Comparison of ENCODE assay signal across 19 cellular contexts in the genomic region with DNA sequence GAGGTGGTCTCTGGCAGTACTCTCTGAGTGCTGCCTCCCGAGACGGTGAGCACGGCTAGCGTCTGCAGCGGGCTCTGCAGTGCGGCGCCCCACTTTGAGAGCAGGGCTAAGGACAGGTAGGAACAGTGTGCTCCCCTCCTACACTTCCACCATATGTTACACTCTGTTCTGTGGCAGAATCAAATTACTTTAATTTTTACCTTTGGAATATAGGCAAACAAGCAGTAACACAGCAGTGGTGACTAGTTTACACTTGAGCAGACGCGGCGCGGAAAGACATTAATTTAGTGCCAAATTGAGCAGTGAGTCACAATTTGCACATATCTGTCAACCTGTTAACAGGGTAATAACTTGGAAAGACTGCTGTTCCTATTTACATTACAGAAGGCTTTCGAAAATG.
DNase-seq lines count a peak whose midpoint lies in the region; ATAC-seq and TF ChIP-seq lines count a peak whose summit lies in the region.
"Had no signal": no experiment of that assay in that cellular context is flagged by ENCODE, and none has a peak within 500 bp of the region (broad histone marks: within the 10 kb centered on the region; RNA-seq: fewer than 3 reads in every experiment).

No MANE protein-coding gene starts in this region.

- POLR2A ChIA-PET in CD8-positive, alpha-beta T cell (lab: Charles Lee), result no interaction called here

- H3K9me3 Mint-ChIP-seq in endodermal cell, result no peaks in the 10 kb centered on the region
- no peaks in the 10 kb centered on the region for H3K9me3 Mint-ChIP-seq in T-helper 2 cell treated with Interferon-gamma antibody and Interleukin-4, amounts not matched to agents 5 μg/mL and 100 μg/mL, for 36 hours
- H3K9me3 Mint-ChIP-seq in CD8-positive, alpha-beta T cell, result no peaks in the 10 kb centered on the region
- H3K9me3 Mint-ChIP-seq: stimulated activated memory B cell treated with anti-CD40 and anti-IgM and Interleukin-4, amounts not matched to agents 10 μg/mL and 1 μg/mL and 100 μg/mL, for 72 hours had no signal

- ATAC-seq in HG03135 (IDR thresholded peaks at IDR 0.05; ENCODE audit: unreplicated experiment), result no peak
- no peak for ATAC-seq in CD8-positive, alpha-beta T cell
- ATAC-seq: stimulated activated memory B cell treated with anti-CD40 and anti-IgM and Interleukin-4, amounts not matched to agents 10 μg/mL and 1 μg/mL and 100 μg/mL, for 72 hours had no signal

- H3K36me3 ChIP-seq in HUES48 (ENCODE audit: control insufficient read depth, insufficient read depth, low read length) (0 out of 2 replicates have a peak, but pooled peaks cover 1% of the 10 kb centered on the region), endodermal cell (ENCODE audit: control insufficient read depth, insufficient read depth, low read length) (peaks cover 1% of the 10 kb centered on the region), HAP-1 (replicated peaks) (no peaks in the 10 kb centered on the region)
- no peaks in the 10 kb centered on the region for H3K36me3 ChIP-seq in CD8-positive, alpha-beta T cell (ENCODE audit: insufficient read depth, low read length)

- intact Hi-C loops in CD8-positive, alpha-beta T cell (cut with DNase I, micrococcal nuclease), result no loop called here

- peak; percentile 66 for DNase-seq in Ammon's horn (ENCODE audit: low spot score)
- DNase-seq in NCI-H446 treated with DMSO at 0.1 percent for 48 hours (lab: John Stamatoyannopoulos, UW), result peak; percentile 82
- DNase-seq in endodermal cell, result no peak
- no peak for DNase-seq in T-helper 2 cell treated with Interferon-gamma antibody and Interleukin-4, amounts not matched to agents 5 μg/mL and 100 μg/mL, for 36 hours (ENCODE audit: low spot score)
- no peak for DNase-seq in CD8-positive, alpha-beta T cell
- no peak for DNase-seq in HAP-1 (ENCODE audit: low spot score in 2 of 2)
- DNase-seq: Calu3, foreskin fibroblast, left ventricle myocardium inferior, NCI-H187 treated with DMSO at 0.1 percent for 48 hours, spleen, upper lobe of left lung had no signal

- H3K4me1 ChIP-seq in HUES48 (ENCODE audit: control insufficient read depth, insufficient read depth, low read length) (peaks cover 26% of the 10 kb centered on the region), endodermal cell (ENCODE audit: control insufficient read depth, insufficient read depth, low read length) (no peaks in the 10 kb centered on the region), HAP-1 (peaks cover 16% of the 10 kb centered on the region)
- H3K4me1 ChIP-seq in CD8-positive, alpha-beta T cell (ENCODE audit: insufficient read depth, low read length), result no peaks in the 10 kb centered on the region
- H3K4me1 ChIP-seq: left ventricle myocardium inferior, parathyroid adenoma, spleen, upper lobe of left lung had no signal

- CTCF ChIA-PET in CD8-positive, alpha-beta T cell (lab: Charles Lee), result no interaction called here

- peaks cover 10% of the 10 kb centered on the region for H3K36me3 Mint-ChIP-seq in endodermal cell (ENCODE audit: low read depth)
- H3K36me3 Mint-ChIP-seq in T-helper 2 cell treated with Interferon-gamma antibody and Interleukin-4, amounts not matched to agents 5 μg/mL and 100 μg/mL, for 36 hours (ENCODE audit: low read depth), result no peaks in the 10 kb centered on the region
- H3K36me3 Mint-ChIP-seq in CD8-positive, alpha-beta T cell, result peaks cover 39% of the 10 kb centered on the region

- no peaks in the 10 kb centered on the region for H3K27me3 Mint-ChIP-seq in endodermal cell (ENCODE audit: insufficient read depth)
- H3K27me3 Mint-ChIP-seq in T-helper 2 cell treated with Interferon-gamma antibody and Interleukin-4, amounts not matched to agents 5 μg/mL and 100 μg/mL, for 36 hours (ENCODE audit: low read depth), result no peaks in the 10 kb centered on the region
- H3K27me3 Mint-ChIP-seq in CD8-positive, alpha-beta T cell (ENCODE audit: low read depth), result no peaks in the 10 kb centered on the region
- H3K27me3 Mint-ChIP-seq: activated naive CD8-positive, alpha-beta T cell; stimulated activated memory B cell treated with anti-CD40 and anti-IgM and Interleukin-4, amounts not matched to agents 10 μg/mL and 1 μg/mL and 100 μg/mL, for 72 hours had no signal

- H3K4me3 ChIP-seq in HUES48 (ENCODE audit: low read depth, low read length) (peak overlapping the region; percentile 21; the same call in 1 of the 2 replicates), endodermal cell (ENCODE audit: low read length) (no peak overlapping the region), HAP-1 (no peak overlapping the region)
- H3K4me3 ChIP-seq in CD8-positive, alpha-beta T cell (ENCODE audit: low read depth, low read length), result no peak overlapping the region
- H3K4me3 ChIP-seq: left ventricle myocardium inferior, spleen, upper lobe of left lung had no signal

- H3K27ac Mint-ChIP-seq in endodermal cell, result peak overlapping the region; percentile 80
- H3K27ac Mint-ChIP-seq in T-helper 2 cell treated with Interferon-gamma antibody and Interleukin-4, amounts not matched to agents 5 μg/mL and 100 μg/mL, for 36 hours, result no peak overlapping the region
- H3K27ac Mint-ChIP-seq in CD8-positive, alpha-beta T cell, result no peak overlapping the region
- H3K27ac Mint-ChIP-seq: activated naive CD8-positive, alpha-beta T cell; stimulated activated memory B cell treated with anti-CD40 and anti-IgM and Interleukin-4, amounts not matched to agents 10 μg/mL and 1 μg/mL and 100 μg/mL, for 72 hours had no signal

- no peaks in the 10 kb centered on the region for H3K9me3 ChIP-seq in HUES48 (ENCODE audit: control insufficient read depth, insufficient read depth, low read length)
- no peaks in the 10 kb centered on the region for H3K9me3 ChIP-seq in endodermal cell (ENCODE audit: control insufficient read depth, low read length)
- H3K9me3 ChIP-seq in CD8-positive, alpha-beta T cell (ENCODE audit: low read length), result no peaks in the 10 kb centered on the region
- H3K9me3 ChIP-seq in HAP-1, result no peaks in the 10 kb centered on the region
- H3K9me3 ChIP-seq: left ventricle myocardium inferior, spleen, upper lobe of left lung had no signal

- H3K27me3 ChIP-seq in HUES48 (ENCODE audit: control insufficient read depth, insufficient read depth, low read length), result no peaks in the 10 kb centered on the region
- no peaks in the 10 kb centered on the region for H3K27me3 ChIP-seq in endodermal cell (ENCODE audit: control insufficient read depth, insufficient read depth, low read length, poor library complexity, severe bottlenecking)
- no peaks in the 10 kb centered on the region for H3K27me3 ChIP-seq in CD8-positive, alpha-beta T cell (ENCODE audit: insufficient read depth, low read length)
- no peaks in the 10 kb centered on the region for H3K27me3 ChIP-seq in HAP-1 (ENCODE audit: low read depth)
- H3K27me3 ChIP-seq: spleen, upper lobe of left lung had no signal

- H3K27ac ChIP-seq in HUES48 (ENCODE audit: low read depth, low read length) (peak overlapping the region; percentile 66), endodermal cell (ENCODE audit: low read depth, low read length) (no peak overlapping the region)
- H3K27ac ChIP-seq in CD8-positive, alpha-beta T cell (ENCODE audit: low read depth, low read length), result no peak overlapping the region
- H3K27ac ChIP-seq: HL-60, KMS-11, left ventricle myocardium inferior, parathyroid adenoma, spleen, upper lobe of left lung had no signal

- TF ChIP-seq CTCF in endodermal cell (conservative IDR thresholded peaks at IDR 0.05), result no peak
- no peak for TF ChIP-seq CTCF in CD8-positive, alpha-beta T cell (IDR thresholded peaks at IDR 0.05)

- peaks cover 11% of the 10 kb centered on the region for H3K4me1 Mint-ChIP-seq in endodermal cell
- H3K4me1 Mint-ChIP-seq in T-helper 2 cell treated with Interferon-gamma antibody and Interleukin-4, amounts not matched to agents 5 μg/mL and 100 μg/mL, for 36 hours (ENCODE audit: low read depth), result no peaks in the 10 kb centered on the region
- H3K4me1 Mint-ChIP-seq in CD8-positive, alpha-beta T cell (ENCODE audit: low read depth), result no peaks in the 10 kb centered on the region
- H3K4me1 Mint-ChIP-seq: stimulated activated memory B cell treated with anti-CD40 and anti-IgM and Interleukin-4, amounts not matched to agents 10 μg/mL and 1 μg/mL and 100 μg/mL, for 72 hours had no signal

- H3K4me3 Mint-ChIP-seq in endodermal cell, result no peak overlapping the region
- H3K4me3 Mint-ChIP-seq in T-helper 2 cell treated with Interferon-gamma antibody and Interleukin-4, amounts not matched to agents 5 μg/mL and 100 μg/mL, for 36 hours, result no peak overlapping the region
- H3K4me3 Mint-ChIP-seq in CD8-positive, alpha-beta T cell, result no peak overlapping the region
- H3K4me3 Mint-ChIP-seq: activated naive CD8-positive, alpha-beta T cell; stimulated activated memory B cell treated with anti-CD40 and anti-IgM and Interleukin-4, amounts not matched to agents 10 μg/mL and 1 μg/mL and 100 μg/mL, for 72 hours had no signal

- H3K9ac ChIP-seq in HUES48 (ENCODE audit: low read depth, low read length) (no peak overlapping the region), endodermal cell (ENCODE audit: extremely low read depth, low read length, poor library complexity, severe bottlenecking) (no peak overlapping the region)
- H3K9ac ChIP-seq: KMS-11, parathyroid adenoma had no signal

- in situ Hi-C loops in HAP-1 (cut with MboI; ENCODE audit: low sequenced_read_pairs), result no loop called here

- 90 to 98% methylated on average over 5 to 12 of the region's 12 CpGs for WGBS in endodermal cell (ENCODE audit: insufficient coverage in 1 of 2, insufficient read length in 1 of 2), 2 experiments

Comparison
In these comparisons a context has a peak if more than half of its experiments do, and no peak if none do; other contexts are left out.
1. DNase-seq: peak in Ammon's horn (single experiment) and NCI-H446 treated with DMSO at 0.1 percent for 48 hours (single experiment); none in endodermal cell (single experiment), T-helper 2 cell treated with Interferon-gamma antibody and Interleukin-4, amounts not matched to agents 5 μg/mL and 100 μg/mL, for 36 hours (single experiment), CD8-positive, alpha-beta T cell (0 of 7) and HAP-1 (0 of 2).